9 cellular contexts compared by ENCODE assay signal in genomic region chr6:31308050-31308844, GRCh38. TPM values are rescaled to one million over a fixed set of nuclear protein-coding genes. Genes with fewer than 3 reads are reported as not detected.
A peak's percentile ranks its signal among the peaks of the same experiment; 100 is the strongest.
DNase-seq lines count a peak whose midpoint lies in the region; ATAC-seq and TF ChIP-seq lines count a peak whose summit lies in the region.
"Had no signal": no experiment of that assay in that cellular context is flagged by ENCODE, and none has a peak within 500 bp of the region (broad histone marks: within the 10 kb centered on the region; RNA-seq: fewer than 3 reads in every experiment).

No MANE protein-coding gene starts in this region.

- TF ChIP-seq POLR2A in testis (IDR thresholded peaks at IDR 0.05), result no peak

- no peak overlapping the region for H3K27ac ChIP-seq in duodenal mucosa (ENCODE audit: low read depth, low read length)
- no peak overlapping the region for H3K27ac ChIP-seq in osteoblast (ENCODE audit: low read depth, low read length)
- H3K27ac ChIP-seq in testis, result no peak overlapping the region
- H3K27ac ChIP-seq: epithelial cell of prostate had no signal

- WGBS in testis, 2 donors, result 6% methylated on average over 53 of the region's 57 CpGs; no CpG with 5 or more reads in 1 of the 2 donors

- ATAC-seq in HG02642 (IDR thresholded peaks at IDR 0.05; ENCODE audit: poor library complexity, unreplicated experiment), result no peak

- H3K36me3 ChIP-seq in duodenal mucosa (ENCODE audit: control insufficient read depth in 1 of 2, insufficient read depth in 2 of 2, low read length in 2 of 2) (no peaks in the 10 kb centered on the region), osteoblast (ENCODE audit: insufficient read depth, low read length) (no peaks in the 10 kb centered on the region), testis (ENCODE audit: low read depth, missing control alignments) (no peaks in the 10 kb centered on the region)

- H2AFZ ChIP-seq in osteoblast (ENCODE audit: low read length), result no peak overlapping the region

- TF ChIP-seq CTCF in osteoblast (IDR thresholded peaks at IDR 0.05; ENCODE audit: extremely low read depth, low read depth, low read length) (no peak), testis (IDR thresholded peaks at IDR 0.05) (no peak)

- H3K4me1 ChIP-seq in duodenal mucosa (ENCODE audit: control insufficient read depth in 1 of 2, insufficient read depth in 2 of 2, low read length in 2 of 2) (peaks cover 0 to 3% of the 10 kb centered on the region in 2 donors), osteoblast (ENCODE audit: insufficient read depth, low read length) (no peaks in the 10 kb centered on the region), testis (peaks cover 4% of the 10 kb centered on the region)

- H3K4me3 ChIP-seq in duodenal mucosa (ENCODE audit: low read depth in 1 of 2, low read length in 2 of 2) (peak overlapping the region; percentile 53 to 68), osteoblast (ENCODE audit: insufficient read depth, low read length) (no peak overlapping the region), testis (peak overlapping the region; percentile 48 to 61)

- peak overlapping the region in 1 of 2 donors; percentile 51 for H3K9ac ChIP-seq in duodenal mucosa (ENCODE audit: low read depth in 1 of 2, low read length in 2 of 2)

- H3K27me3 ChIP-seq in duodenal mucosa (ENCODE audit: control insufficient read depth in 1 of 2, insufficient read depth in 2 of 2, low read length in 2 of 2), result peaks cover 7 to 16% of the 10 kb centered on the region in 2 donors
- peaks cover 49% of the 10 kb centered on the region for H3K27me3 ChIP-seq in osteoblast (ENCODE audit: insufficient read depth, low read length)
- H3K27me3 ChIP-seq in testis, result no peaks in the 10 kb centered on the region

- intact Hi-C loops in testis (cut with DNase I; ENCODE audit: low total_unique reads), result no loop called here

- no peaks in the 10 kb centered on the region for H3K79me2 ChIP-seq in osteoblast (ENCODE audit: insufficient read depth, low read length)

- H3K9me3 ChIP-seq in duodenal mucosa (ENCODE audit: control insufficient read depth in 1 of 2, low read length in 2 of 2) (no peaks in the 10 kb centered on the region), osteoblast (ENCODE audit: low read depth, low read length) (no peaks in the 10 kb centered on the region), testis (no peaks in the 10 kb centered on the region)

- H4K20me1 ChIP-seq in osteoblast (ENCODE audit: insufficient read depth, low read length), result no peaks in the 10 kb centered on the region

- DNase-seq in GM19238 (ENCODE audit: insufficient read length, low spot score) (peak; percentile 18), osteoblast (ENCODE audit: insufficient read length, low spot score, missing footprints) (peak; percentile 65), testis (peak; percentile 81), SKM-1 treated with dmso at 0.1 percent for 144 hours (lab: John Stamatoyannopoulos, UW; ENCODE audit: unreplicated experiment) (no peak), 8988T (no peak)
- peak; percentile 62 for DNase-seq in activated CD4-positive, alpha-beta T cell treated with anti-CD3 and anti-CD28 coated beads for 1 hour

- no peak overlapping the region for H3K4me2 ChIP-seq in osteoblast (ENCODE audit: insufficient read depth, low read length)

RNA-seq across cellular contexts. Expression of gene HLA-C, which starts 36.4 kb away (rescaled TPM):
- total RNA-seq in osteoblast, result 477 and 489 TPM in 2 replicates
- 100 to 1,000 TPM; 104 to 135 TPM for total RNA-seq in testis
- polyA plus RNA-seq in testis (ENCODE audit: insufficient read depth, low read depth, low replicate concordance), result 213 TPM

RNA-seq across cellular contexts. Expression of gene HLA-B, which starts 48.7 kb away (rescaled TPM):
- total RNA-seq in osteoblast, result 455 and 510 TPM in 2 replicates
- 100 to 1,000 TPM; 425 to 439 TPM for total RNA-seq in testis
- polyA plus RNA-seq in testis (ENCODE audit: insufficient read depth, low read depth, low replicate concordance), result 943 TPM

Comparison
In these comparisons a context has a peak if more than half of its experiments do, and no peak if none do; other contexts are left out.
1. DNase-seq: peak in GM19238 (single experiment), activated CD4-positive, alpha-beta T cell treated with anti-CD3 and anti-CD28 coated beads for 1 hour (single experiment), osteoblast (single experiment) and testis (single experiment); none in SKM-1 treated with dmso at 0.1 percent for 144 hours (single experiment) and 8988T (single experiment).